ENCODE assay signal across 8 cellular contexts in genomic region chr6:5997420-5998093, GRCh38. TPM values are rescaled to one million over a fixed set of nuclear protein-coding genes. Genes with fewer than 3 reads are reported as not detected.
A peak's percentile ranks its signal among the peaks of the same experiment; 100 is the strongest.
DNase-seq lines count a peak whose midpoint lies in the region; ATAC-seq lines count a peak whose summit lies in the region.

No MANE protein-coding gene starts in this region.

- H3K4me1 Mint-ChIP-seq in activated T-helper 1 cell treated with anti-CD3 and anti-CD28 coated beads, Interleukin-12 subunit alpha, Interleukin-12 subunit beta, Interleukin-2, Interleukin-4 antibody, amounts not matched to agents 30 ng/mL and 10 ng/mL and 1 ng/mL, durations not matched to agents 14 hours and 24 hours and 36 hours (ENCODE audit: low read depth) = peaks cover 66% of the 10 kb centered on the region
- peaks cover 53% of the 10 kb centered on the region for H3K4me1 Mint-ChIP-seq in stimulated activated memory B cell treated with anti-CD40 and anti-IgM and Interleukin-4, amounts not matched to agents 10 μg/mL and 1 μg/mL and 100 μg/mL, for 72 hours

- no peak for DNase-seq in activated T-helper 1 cell treated with anti-CD3 and anti-CD28 coated beads, Interleukin-12 subunit alpha, Interleukin-12 subunit beta, Interleukin-2, Interleukin-4 antibody, amounts not matched to agents 30 ng/mL and 10 ng/mL and 1 ng/mL, durations not matched to agents 14 hours and 24 hours and 36 hours (ENCODE audit: low spot score)
- DNase-seq in NCI-H526 (lab: John Stamatoyannopoulos, UW) = no peak
- DNase-seq in OCI-M2 (lab: John Stamatoyannopoulos, UW; ENCODE audit: unreplicated experiment) = no peak

- no peaks in the 10 kb centered on the region for H3K36me3 ChIP-seq in BLaER1 treated with 17β-estradiol and CSF1 and Interleukin-3, amounts not matched to agents 10 nM and 100 nM
- H3K36me3 ChIP-seq in HUES6 (ENCODE audit: control insufficient read depth, insufficient read depth, low read length) (no peaks in the 10 kb centered on the region), iPS-15b (ENCODE audit: control insufficient read depth, insufficient read depth, low read length) (no peaks in the 10 kb centered on the region)

- H3K27me3 Mint-ChIP-seq in activated T-helper 1 cell treated with anti-CD3 and anti-CD28 coated beads, Interleukin-12 subunit alpha, Interleukin-12 subunit beta, Interleukin-2, Interleukin-4 antibody, amounts not matched to agents 30 ng/mL and 10 ng/mL and 1 ng/mL, durations not matched to agents 14 hours and 24 hours and 36 hours (ENCODE audit: insufficient read depth) = peaks cover 90% of the 10 kb centered on the region
- peaks cover 99% of the 10 kb centered on the region for H3K27me3 Mint-ChIP-seq in stimulated activated memory B cell treated with anti-CD40 and anti-IgM and Interleukin-4, amounts not matched to agents 10 μg/mL and 1 μg/mL and 100 μg/mL, for 72 hours

- H3K4me1 ChIP-seq in BLaER1 treated with 17β-estradiol and CSF1 and Interleukin-3, amounts not matched to agents 10 nM and 100 nM = peaks cover 19 to 44% (median 28%) of the 10 kb centered on the region in 10 experiments
- H3K4me1 ChIP-seq in HUES6 (ENCODE audit: control insufficient read depth, insufficient read depth, low read length) = peaks cover 57% of the 10 kb centered on the region
- peaks cover 15% of the 10 kb centered on the region for H3K4me1 ChIP-seq in iPS-15b (ENCODE audit: control insufficient read depth, insufficient read depth, low read length)

- H3K4me3 Mint-ChIP-seq in activated T-helper 1 cell treated with anti-CD3 and anti-CD28 coated beads, Interleukin-12 subunit alpha, Interleukin-12 subunit beta, Interleukin-2, Interleukin-4 antibody, amounts not matched to agents 30 ng/mL and 10 ng/mL and 1 ng/mL, durations not matched to agents 14 hours and 24 hours and 36 hours = peak overlapping the region; percentile 85
- H3K4me3 Mint-ChIP-seq in stimulated activated memory B cell treated with anti-CD40 and anti-IgM and Interleukin-4, amounts not matched to agents 10 μg/mL and 1 μg/mL and 100 μg/mL, for 72 hours = peak overlapping the region; percentile 83

- H4K20me1 ChIP-seq in BLaER1 treated with 17β-estradiol and CSF1 and Interleukin-3, amounts not matched to agents 10 nM and 100 nM = peaks cover 0 to 82% (median 64%) of the 10 kb centered on the region in 11 experiments; a peak in 18 of 22 replicates

- H3K27ac Mint-ChIP-seq in activated T-helper 1 cell treated with anti-CD3 and anti-CD28 coated beads, Interleukin-12 subunit alpha, Interleukin-12 subunit beta, Interleukin-2, Interleukin-4 antibody, amounts not matched to agents 30 ng/mL and 10 ng/mL and 1 ng/mL, durations not matched to agents 14 hours and 24 hours and 36 hours = peak overlapping the region; percentile 12
- peak overlapping the region; percentile 79 for H3K27ac Mint-ChIP-seq in stimulated activated memory B cell treated with anti-CD40 and anti-IgM and Interleukin-4, amounts not matched to agents 10 μg/mL and 1 μg/mL and 100 μg/mL, for 72 hours

- no peak for ATAC-seq in stimulated activated memory B cell treated with anti-CD40 and anti-IgM and Interleukin-4, amounts not matched to agents 10 μg/mL and 1 μg/mL and 100 μg/mL, for 72 hours
- no peak for ATAC-seq in HG02759 (IDR thresholded peaks at IDR 0.05; ENCODE audit: unreplicated experiment)

- intact Hi-C loops in activated T-helper 1 cell treated with anti-CD3 and anti-CD28 coated beads, Interleukin-12 subunit alpha, Interleukin-12 subunit beta, Interleukin-2, Interleukin-4 antibody, amounts not matched to agents 30 ng/mL and 10 ng/mL and 1 ng/mL, durations not matched to agents 14 hours and 24 hours and 36 hours (cut with micrococcal nuclease) = loop anchor here (2.0 kb wide), 1 partner anchor 527 kb away; no protein-coding TSS in a partner anchor

- H3K4me3 ChIP-seq in BLaER1 treated with 17β-estradiol and CSF1 and Interleukin-3, amounts not matched to agents 10 nM and 100 nM = peak overlapping the region; percentile 24 to 65 (median 50); a peak in 14 of 20 replicates
- H3K4me3 ChIP-seq in HUES6 (ENCODE audit: low read depth, low read length) = peak overlapping the region; percentile 67
- H3K4me3 ChIP-seq in iPS-15b (ENCODE audit: low read depth, low read length) = peak overlapping the region; percentile 64

- peaks cover 99 to 100% (median 100%) of the 10 kb centered on the region in 11 experiments for H3K27me3 ChIP-seq in BLaER1 treated with 17β-estradiol and CSF1 and Interleukin-3, amounts not matched to agents 10 nM and 100 nM
- peaks cover 99% of the 10 kb centered on the region for H3K27me3 ChIP-seq in HUES6 (ENCODE audit: control insufficient read depth, insufficient read depth, low read length)
- peaks cover 97% of the 10 kb centered on the region for H3K27me3 ChIP-seq in iPS-15b (ENCODE audit: control insufficient read depth, insufficient read depth, low read length)

- peak overlapping the region in 3 of 11 experiments; percentile 51 to 52 (median 51); a peak in 4 of 22 replicates for H3K9ac ChIP-seq in BLaER1 treated with 17β-estradiol and CSF1 and Interleukin-3, amounts not matched to agents 10 nM and 100 nM
- H3K9ac ChIP-seq in HUES6 (ENCODE audit: low read length) (no peak overlapping the region), iPS-15b (ENCODE audit: low read depth, low read length) (no peak overlapping the region)

- peaks cover 10% of the 10 kb centered on the region for H3K9me3 Mint-ChIP-seq in activated T-helper 1 cell treated with anti-CD3 and anti-CD28 coated beads, Interleukin-12 subunit alpha, Interleukin-12 subunit beta, Interleukin-2, Interleukin-4 antibody, amounts not matched to agents 30 ng/mL and 10 ng/mL and 1 ng/mL, durations not matched to agents 14 hours and 24 hours and 36 hours
- H3K9me3 Mint-ChIP-seq in stimulated activated memory B cell treated with anti-CD40 and anti-IgM and Interleukin-4, amounts not matched to agents 10 μg/mL and 1 μg/mL and 100 μg/mL, for 72 hours = peaks cover 14% of the 10 kb centered on the region

- H3K9me3 ChIP-seq in BLaER1 treated with 17β-estradiol and CSF1 and Interleukin-3, amounts not matched to agents 10 nM and 100 nM (replicated peaks in 1 of 11) = peaks cover 6 to 45% (median 25%) of the 10 kb centered on the region in 11 experiments; a peak in 21 of 22 replicates
- H3K9me3 ChIP-seq in HUES6 (ENCODE audit: control insufficient read depth, insufficient read depth, low read depth, low read length) = no peaks in the 10 kb centered on the region
- H3K9me3 ChIP-seq in iPS-15b (ENCODE audit: control insufficient read depth, insufficient read depth, low read length) = no peaks in the 10 kb centered on the region

- 0 out of 22 replicates have a peak overlapping the region, but pooled peaks of 1 of the 11 experiments have one; percentile 34 for H3K27ac ChIP-seq in BLaER1 treated with 17β-estradiol and CSF1 and Interleukin-3, amounts not matched to agents 10 nM and 100 nM
- H3K27ac ChIP-seq in HUES6 (ENCODE audit: low read depth, low read length) = no peak overlapping the region

- H3K36me3 Mint-ChIP-seq in activated T-helper 1 cell treated with anti-CD3 and anti-CD28 coated beads, Interleukin-12 subunit alpha, Interleukin-12 subunit beta, Interleukin-2, Interleukin-4 antibody, amounts not matched to agents 30 ng/mL and 10 ng/mL and 1 ng/mL, durations not matched to agents 14 hours and 24 hours and 36 hours (ENCODE audit: low read depth) = peaks cover 15% of the 10 kb centered on the region
- H3K36me3 Mint-ChIP-seq in stimulated activated memory B cell treated with anti-CD40 and anti-IgM and Interleukin-4, amounts not matched to agents 10 μg/mL and 1 μg/mL and 100 μg/mL, for 72 hours = peaks cover 14% of the 10 kb centered on the region

- H3K4me2 ChIP-seq in BLaER1 treated with 17β-estradiol and CSF1 and Interleukin-3, amounts not matched to agents 10 nM and 100 nM = peak overlapping the region; percentile 51 to 99 (median 85)

RNA-seq across cellular contexts. Expression of gene NRN1, which starts 9.2 kb away (rescaled TPM):
- total RNA-seq in activated T-helper 1 cell treated with anti-CD3 and anti-CD28 coated beads, Interleukin-12 subunit alpha, Interleukin-12 subunit beta, Interleukin-2, Interleukin-4 antibody, amounts not matched to agents 30 ng/mL and 10 ng/mL and 1 ng/mL, durations not matched to agents 14 hours and 24 hours and 36 hours = 2.8 and 3.0 TPM in 2 replicates
